In the genomic region with DNA sequence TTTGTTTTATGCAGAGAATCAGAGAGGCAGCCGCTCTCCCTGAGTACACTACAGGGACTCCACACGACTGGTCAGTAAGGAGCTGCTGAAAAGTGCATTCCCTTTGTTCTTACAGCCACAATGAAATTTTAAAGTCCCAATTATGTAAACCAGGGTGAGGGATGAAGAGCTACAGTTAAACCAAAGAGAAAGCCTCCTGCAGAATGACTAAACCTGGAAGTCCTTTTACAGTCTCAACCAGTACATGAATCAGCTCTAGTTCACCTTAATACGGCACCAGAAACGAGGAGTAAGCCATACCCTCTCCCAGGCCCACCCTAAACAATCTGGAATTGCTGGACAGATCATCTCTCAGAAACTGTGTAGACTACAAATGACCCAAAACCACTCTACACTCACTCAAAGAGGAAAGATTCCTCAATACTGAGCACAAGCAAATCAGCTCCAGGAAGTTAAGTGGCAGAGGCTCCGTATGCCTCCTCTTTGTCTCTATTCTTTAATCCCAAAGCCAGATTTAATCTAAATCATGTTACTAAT, we compare ENCODE assay signal across 8 cellular contexts.
DNase-seq lines count a peak whose midpoint lies in the region; ATAC-seq, FAIRE-seq and TF ChIP-seq lines count a peak whose summit lies in the region.

No MANE protein-coding gene starts in this region.

- no peak overlapping the region for H3K56ac ChIP-seq in H1 (replicated peaks; ENCODE audit: insufficient read length, low read depth, low read length)

- no peak overlapping the region for H2AK5ac ChIP-seq in H1 (ENCODE audit: low read depth, low read length)

- no peak for TF ChIP-seq CTCF in H1 (IDR thresholded peaks at IDR 0.05; ENCODE audit: control extremely low read depth in 1 of 3, insufficient read depth in 1 of 3, low read depth in 1 of 3, low read length in 3 of 3)

- no peak for ATAC-seq in naive thymus-derived CD4-positive, alpha-beta T cell
- ATAC-seq in HG02763 (IDR thresholded peaks at IDR 0.05; ENCODE audit: unreplicated experiment): no peak

- H2BK5ac ChIP-seq in H1 (ENCODE audit: low read depth, low read length): peak overlapping the region; percentile 54; the same call in 1 of the 2 replicates

- CTCF ChIA-PET in H1 (lab: Charles Lee; ENCODE audit: partially characterized antibody): interaction anchor here (0.8 to 1.3 kb wide), 8 partner anchors 8 to 231 kb away, joined by 3 to 5 read pairs (median 4); a partner anchor contains a TSS
- CTCF ChIA-PET in naive thymus-derived CD4-positive, alpha-beta T cell (lab: Charles Lee): no interaction called here

- no peak overlapping the region for H3K4ac ChIP-seq in H1 (replicated peaks; ENCODE audit: insufficient read length, low read depth, low read length)

- no peak overlapping the region for H3K14ac ChIP-seq in H1 (ENCODE audit: insufficient read length)

- H3K79me2 ChIP-seq in H1 (ENCODE audit: control insufficient read depth in 1 of 2, insufficient read depth in 2 of 2, low read length in 2 of 2): peaks cover 0 to 81% of the 10 kb centered on the region in 2 experiments; a peak in 3 of 4 replicates

- peaks cover 13 to 21% (median 19%) of the 10 kb centered on the region in 7 donors for H3K4me1 Mint-ChIP-seq in naive thymus-derived CD4-positive, alpha-beta T cell

- H3K79me1 ChIP-seq in H1 (ENCODE audit: low read depth, low read length): peaks cover 4% of the 10 kb centered on the region; the same call in 1 of the 2 replicates

- no peak overlapping the region for H4K5ac ChIP-seq in H1 (ENCODE audit: insufficient read length, low read depth, low read length)

- TF ChIP-seq POLR2A in H1 (IDR thresholded peaks at IDR 0.05; ENCODE audit: control extremely low read depth in 1 of 2, low read depth in 2 of 2, low read length in 2 of 2): no peak

- no peak overlapping the region for H4K8ac ChIP-seq in H1 (ENCODE audit: extremely low read depth, insufficient read depth, low read length)

- H3K4me3 Mint-ChIP-seq in naive thymus-derived CD4-positive, alpha-beta T cell: peak overlapping the region; percentile 10 to 84 (median 76)

- peak overlapping the region in 3 of 4 experiments; percentile 39 to 56 (median 47); a peak in 4 of 8 replicates for H3K4me3 ChIP-seq in H1 (ENCODE audit: extremely low read depth in 1 of 4, insufficient read depth in 2 of 4, low read depth in 3 of 4, low read length in 4 of 4)
- H3K4me3 ChIP-seq in naive thymus-derived CD4-positive, alpha-beta T cell (ENCODE audit: low read length): no peak overlapping the region

- TF ChIP-seq RAD21 in H1 (IDR thresholded peaks at IDR 0.05 in 1 of 2, conservative IDR thresholded peaks at IDR 0.05 in 1 of 2; ENCODE audit: low read depth in 2 of 2, low read length in 2 of 2): no peak

- no peak overlapping the region for H2BK20ac ChIP-seq in H1 (ENCODE audit: low read length)

- H3K9me3 Mint-ChIP-seq in naive thymus-derived CD4-positive, alpha-beta T cell: no peaks in the 10 kb centered on the region

- FAIRE-seq in H1 (lab: Jason Lieb, UNC) (peak; percentile 24), frontal cortex (lab: Jason Lieb, UNC) (no peak)

- 46% methylated on average over 5 of the region's 5 CpGs; no CpG with 5 or more reads in 1 of the 2 experiments for WGBS in H1 (ENCODE audit: extremely low coverage in 1 of 2, insufficient coverage in 1 of 2, insufficient read length in 1 of 2, insufficient replicate concordance in 2 of 2, low coverage in 1 of 2, low lambda C conversion rate in 2 of 2, missing lambda C conversion rate in 1 of 2), 2 experiments

- DNase-seq in Ammon's horn (ENCODE audit: low spot score): peak; percentile 21
- DNase-seq in NAMALWA (ENCODE audit: low spot score): peak; percentile 10
- no peak for DNase-seq in H1 (ENCODE audit: low read depth in 1 of 2, low spot score in 2 of 2)
- DNase-seq in naive thymus-derived CD4-positive, alpha-beta T cell: no peak
- DNase-seq in NOMO-1 (lab: John Stamatoyannopoulos, UW; ENCODE audit: unreplicated experiment in 2 of 2): no peak
- DNase-seq in frontal cortex (ENCODE audit: low spot score in 2 of 2): no peak
- DNase-seq in NCI-H226: no peak

- H2AFZ ChIP-seq in H1 (ENCODE audit: low read length): no peak overlapping the region

- H2BK12ac ChIP-seq in H1 (ENCODE audit: low read depth, low read length): no peak overlapping the region; the same call in 1 of the 2 replicates

- peak overlapping the region; percentile 4 for H4K91ac ChIP-seq in H1 (replicated peaks; ENCODE audit: insufficient read length, low read length)

- no peaks in the 10 kb centered on the region for H3K36me3 Mint-ChIP-seq in naive thymus-derived CD4-positive, alpha-beta T cell

- POLR2A ChIA-PET in H1 (lab: Charles Lee; ENCODE audit: partially characterized antibody): interaction anchor here (0.7 to 1.7 kb wide), 7 partner anchors 8 to 288 kb away, joined by 3 to 5 read pairs (median 4); no protein-coding TSS in a partner anchor
- POLR2A ChIA-PET in naive thymus-derived CD4-positive, alpha-beta T cell (lab: Charles Lee): no interaction called here

- no peak overlapping the region for H3K9ac ChIP-seq in H1 (replicated peaks in 1 of 4; ENCODE audit: extremely low read depth in 1 of 4, low read depth in 3 of 4, low read length in 3 of 4)

- H3K23me2 ChIP-seq in H1 (ENCODE audit: low read depth, low read length): 0 out of 2 replicates have a peak, but pooled peaks cover 3% of the 10 kb centered on the region

- no peaks in the 10 kb centered on the region for H3K36me3 ChIP-seq in H1 (ENCODE audit: control insufficient read depth in 2 of 4, insufficient read depth in 4 of 4, low read length in 3 of 4)
- no peaks in the 10 kb centered on the region for H3K36me3 ChIP-seq in naive thymus-derived CD4-positive, alpha-beta T cell (ENCODE audit: control insufficient read depth in 2 of 3, insufficient read depth in 3 of 3, low read length in 3 of 3)

- no peak overlapping the region for H3K18ac ChIP-seq in H1 (ENCODE audit: extremely low read depth, low read length)

- peaks cover 4 to 20% (median 17%) of the 10 kb centered on the region in 4 experiments; a peak in 6 of 7 replicates for H3K4me1 ChIP-seq in H1 (replicated peaks in 1 of 4; ENCODE audit: control insufficient read depth in 3 of 4, insufficient read depth in 4 of 4, low read length in 3 of 4)
- peaks cover 0 to 5% of the 10 kb centered on the region in 2 donors for H3K4me1 ChIP-seq in naive thymus-derived CD4-positive, alpha-beta T cell (ENCODE audit: control insufficient read depth in 2 of 2, insufficient read depth in 2 of 2, low read length in 2 of 2)

- peaks cover 0 to 9% of the 10 kb centered on the region in 2 experiments for H4K20me1 ChIP-seq in H1 (replicated peaks in 1 of 2; ENCODE audit: control insufficient read depth in 1 of 2, insufficient read depth in 2 of 2, low read length in 2 of 2)

- no peaks in the 10 kb centered on the region for H3K27me3 ChIP-seq in H1 (replicated peaks in 1 of 4; ENCODE audit: control insufficient read depth in 3 of 4, extremely low read depth in 1 of 4, insufficient read depth in 3 of 4, low read length in 3 of 4)
- H3K27me3 ChIP-seq in naive thymus-derived CD4-positive, alpha-beta T cell (ENCODE audit: control insufficient read depth in 2 of 2, insufficient read depth in 2 of 2, low read length in 2 of 2): no peaks in the 10 kb centered on the region

- H3K9me3 ChIP-seq in H1 (ENCODE audit: insufficient read depth in 2 of 2, low read depth in 1 of 2, low read length in 1 of 2): no peaks in the 10 kb centered on the region
- H3K9me3 ChIP-seq in naive thymus-derived CD4-positive, alpha-beta T cell (ENCODE audit: control insufficient read depth in 2 of 3, low read length in 3 of 3): no peaks in the 10 kb centered on the region

- peak overlapping the region in 8 of 9 donors; percentile 1 to 83 (median 60) for H3K27ac Mint-ChIP-seq in naive thymus-derived CD4-positive, alpha-beta T cell

- no peak overlapping the region for H3K23ac ChIP-seq in H1 (ENCODE audit: insufficient read length)

- no peak overlapping the region for H2BK120ac ChIP-seq in H1 (replicated peaks; ENCODE audit: low read depth, low read length)

- peaks cover 0 to 14% (median 5%) of the 10 kb centered on the region in 5 donors for H3K27me3 Mint-ChIP-seq in naive thymus-derived CD4-positive, alpha-beta T cell

- no peak for TF ChIP-seq EP300 in H1 (IDR thresholded peaks at IDR 0.05; ENCODE audit: borderline replicate concordance in 1 of 2, low read depth in 2 of 2, low read length in 2 of 2)

- intact Hi-C loops in naive thymus-derived CD4-positive, alpha-beta T cell (cut with micrococcal nuclease): no loop called here

- H3K27ac ChIP-seq in H1 (ENCODE audit: low read depth, low read length): peak overlapping the region; percentile 66; the same call in 1 of the 2 replicates
- H3K27ac ChIP-seq in naive thymus-derived CD4-positive, alpha-beta T cell (ENCODE audit: low read depth, low read length): no peak overlapping the region

- H2BK15ac ChIP-seq in H1 (ENCODE audit: low read length): peak overlapping the region; percentile 36; the same call in 1 of the 2 replicates

- peak overlapping the region; percentile 79 to 85 for H3K4me2 ChIP-seq in H1 (ENCODE audit: insufficient read depth in 1 of 2, low read depth in 2 of 2, low read length in 2 of 2)

TF ChIP-seq in H1, 55 proteins besides CTCF, POLR2A, EP300 and RAD21:
- TF ChIP-seq RNF2 (IDR thresholded peaks at IDR 0.05; ENCODE audit: borderline replicate concordance, low read depth, low read length, missing control alignments, poor library complexity, severe bottlenecking): no peak
- no peak for TF ChIP-seq KDM4A (IDR thresholded peaks at IDR 0.05; ENCODE audit: low read depth, low read length, severe bottlenecking)
- no peak for TF ChIP-seq BRCA1 (IDR thresholded peaks at IDR 0.05; ENCODE audit: low read depth, low read length)
- TF ChIP-seq, protein P1, sequence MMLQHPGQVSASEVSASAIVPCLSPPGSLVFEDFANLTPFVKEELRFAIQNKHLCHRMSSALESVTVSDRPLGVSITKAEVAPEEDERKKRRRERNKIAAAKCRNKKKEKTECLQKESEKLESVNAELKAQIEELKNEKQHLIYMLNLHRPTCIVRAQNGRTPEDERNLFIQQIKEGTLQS (IDR thresholded peaks at IDR 0.05; ENCODE audit: insufficient read depth, low read depth, low read length): no peak
- TF ChIP-seq KDM1A (IDR thresholded peaks at IDR 0.05; ENCODE audit: borderline replicate concordance, low read length): no peak
- no peak for TF ChIP-seq EZH2 (IDR thresholded peaks at IDR 0.05; ENCODE audit: low read depth, low read length, severe bottlenecking)
- no peak for TF ChIP-seq GABPA (IDR thresholded peaks at IDR 0.05; ENCODE audit: borderline replicate concordance, insufficient read depth, low read length)
- no peak for TF ChIP-seq HDAC2 (IDR thresholded peaks at IDR 0.05; ENCODE audit: borderline replicate concordance in 1 of 2, low read depth in 2 of 2, low read length in 2 of 2)

Comparison
In these comparisons a context has a peak if more than half of its experiments do, and no peak if none do; other contexts are left out.
1. DNase-seq: peak in Ammon's horn (single experiment) and NAMALWA (single experiment); none in H1 (0 of 2), naive thymus-derived CD4-positive, alpha-beta T cell (0 of 9), NOMO-1 (0 of 2), frontal cortex (0 of 2) and NCI-H226 (single experiment).